ENCODE assay signal across 18 cellular contexts in the genomic region with DNA sequence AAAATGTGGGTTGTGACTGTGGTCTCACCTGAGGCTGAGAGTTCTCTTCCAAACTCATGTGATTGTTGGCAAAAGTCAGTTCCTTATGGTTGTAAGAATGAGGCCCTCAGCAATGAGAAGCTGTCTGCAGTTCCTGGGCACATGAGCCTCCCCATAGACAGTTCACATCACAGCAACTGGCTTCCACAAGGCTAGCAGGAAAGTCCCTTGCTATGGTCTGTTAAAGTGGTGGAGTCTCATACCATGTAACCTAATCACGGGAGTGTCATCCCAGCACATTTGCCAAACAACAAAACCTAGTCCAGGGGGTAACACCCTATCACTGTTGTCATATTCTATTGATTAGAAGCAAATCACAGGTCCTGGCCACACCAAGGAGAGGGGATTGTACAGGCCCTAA.
DNase-seq lines count a peak whose midpoint lies in the region; ATAC-seq and TF ChIP-seq lines count a peak whose summit lies in the region.
"Had no signal": no experiment of that assay in that cellular context is flagged by ENCODE, and none has a peak within 500 bp of the region (broad histone marks: within the 10 kb centered on the region; RNA-seq: fewer than 3 reads in every experiment).

No MANE protein-coding gene starts in this region.

- ATAC-seq in GM18868 (IDR thresholded peaks at IDR 0.05; ENCODE audit: unreplicated experiment) = peak; percentile 90
- peak; percentile 66 for ATAC-seq in HG02759 (IDR thresholded peaks at IDR 0.05; ENCODE audit: unreplicated experiment)
- ATAC-seq in IMR-90 (ENCODE audit: low read depth) = no peak
- ATAC-seq in HG03095 (IDR thresholded peaks at IDR 0.05; ENCODE audit: unreplicated experiment) = no peak
- no peak for ATAC-seq in lower lobe of right lung
- ATAC-seq: GM23338 had no signal

- H3K23ac ChIP-seq in IMR-90 (ENCODE audit: low read depth, low read length) = no peak overlapping the region

- H2AK5ac ChIP-seq in IMR-90 (ENCODE audit: low read depth, low read length) = peak overlapping the region; percentile 4; the same call in 1 of the 2 replicates

- no peak overlapping the region for H4K5ac ChIP-seq in IMR-90 (ENCODE audit: low read depth, low read length)

- H2AK9ac ChIP-seq in IMR-90 (replicated peaks; ENCODE audit: low read depth, low read length, poor library complexity) = no peak overlapping the region

- no peaks in the 10 kb centered on the region for H4K20me1 ChIP-seq in IMR-90 (ENCODE audit: insufficient read depth, low read length)

- POLR2A ChIA-PET in IMR-90 (lab: Charles Lee; ENCODE audit: unreplicated experiment) = no interaction called here

- H4K8ac ChIP-seq in IMR-90 (ENCODE audit: low read depth in 2 of 2, low read length in 2 of 2) = no peak overlapping the region

- H4K91ac ChIP-seq in IMR-90 (ENCODE audit: insufficient read depth, low read depth, low read length) = no peak overlapping the region

- no peak overlapping the region for H3K4ac ChIP-seq in IMR-90 (ENCODE audit: low read depth, low read length)

- intact Hi-C loops in IMR-90 (cut with micrococcal nuclease) (no loop called here), lower lobe of right lung (cut with DNase I) (no loop called here)

- peaks cover 1% of the 10 kb centered on the region; the same call in 1 of the 2 replicates for H3K36me3 ChIP-seq in IMR-90 (ENCODE audit: control insufficient read depth, insufficient read depth, low read length)
- H3K36me3 ChIP-seq in lower lobe of right lung = no peaks in the 10 kb centered on the region
- H3K36me3 ChIP-seq: MG63 had no signal

- H2BK5ac ChIP-seq in IMR-90 (ENCODE audit: low read depth, low read length, poor library complexity, severe bottlenecking) = no peak overlapping the region

- H3K4me1 ChIP-seq in IMR-90 (ENCODE audit: control insufficient read depth, insufficient read depth, low read length) (no peaks in the 10 kb centered on the region), lower lobe of right lung (no peaks in the 10 kb centered on the region)

- in situ Hi-C loops in IMR-90 (cut with MboI; ENCODE audit: low sequenced_read_pairs) = no loop called here

- BruUV-seq in IMR-90 (replicated peaks; lab: Mats Ljungman, UMichigan) = no TSS peak

- dilution Hi-C loops in IMR-90 (cut with HindIII; ENCODE audit: low sequenced_read_pairs, unreplicated experiment) = no loop called here

- no peak overlapping the region for H2BK15ac ChIP-seq in IMR-90 (ENCODE audit: low read depth, low read length)

- no peak for TF ChIP-seq RAD21 in IMR-90 (IDR thresholded peaks at IDR 0.05; ENCODE audit: low read length)

- no peak for TF ChIP-seq POLR2A in IMR-90 (IDR thresholded peaks at IDR 0.05; ENCODE audit: low read depth, low read length)

- DNase-seq in IMR-90 (no peak), HCEC 1CT (no peak), lower lobe of right lung (no peak)
- DNase-seq in activated CD4-positive, alpha-beta T cell treated with anti-CD3 and anti-CD28 coated beads, Interleukin-2, amount 50 U/mL, for 48 hours = no peak
- DNase-seq: CD4-positive, alpha-beta T cell; EL; MG63; NCI-H1105 treated with DMSO at 0.1 percent for 48 hours; NCI-H187; NCI-H345; NCI-H526; NK-92 treated with Interleukin-12 subunit alpha and Interleukin-12 subunit beta, amount 100 ng/mL, for 24 hours; RPMI8226; SIG-M5 had no signal

- no peak overlapping the region for H2AFZ ChIP-seq in IMR-90 (replicated peaks; ENCODE audit: low read length, poor library complexity)
- H2AFZ ChIP-seq: GM23338 had no signal

- H3K4me3 ChIP-seq in IMR-90 (ENCODE audit: insufficient read depth, low read depth, low read length) (no peak overlapping the region), lower lobe of right lung (no peak overlapping the region)
- H3K4me3 ChIP-seq: GM23338, MG63 had no signal

- no peak overlapping the region for H3K14ac ChIP-seq in IMR-90 (replicated peaks; ENCODE audit: low read depth, low read length)

- H3K56ac ChIP-seq in IMR-90 (ENCODE audit: extremely low read depth, insufficient read depth, low read length) = no peak overlapping the region

- H3K9me1 ChIP-seq in IMR-90 (ENCODE audit: insufficient read depth, low read length) = peaks cover 6% of the 10 kb centered on the region

- H3K9me3 ChIP-seq in IMR-90 (ENCODE audit: control insufficient read depth, insufficient read depth, low read length) = no peaks in the 10 kb centered on the region
- no peaks in the 10 kb centered on the region for H3K9me3 ChIP-seq in lower lobe of right lung
- H3K9me3 ChIP-seq: MG63 had no signal

- no peaks in the 10 kb centered on the region for H3K27me3 ChIP-seq in IMR-90 (ENCODE audit: control insufficient read depth, insufficient read depth, low read length)
- H3K27me3 ChIP-seq in lower lobe of right lung (ENCODE audit: low read depth) = no peaks in the 10 kb centered on the region
- H3K27me3 ChIP-seq: MG63 had no signal

- no peak overlapping the region for H3K9ac ChIP-seq in IMR-90 (ENCODE audit: low read depth, low read length)

- WGBS in IMR-90 (ENCODE audit: extremely low coverage in 2 of 2, insufficient read length in 1 of 2), 2 experiments = no CpG with 5 or more reads among the region's 1 CpG

- H3K27ac ChIP-seq in IMR-90 (ENCODE audit: insufficient read depth, low read length) (no peak overlapping the region), lower lobe of right lung (no peak overlapping the region)

- TF ChIP-seq CTCF in IMR-90 (conservative IDR thresholded peaks at IDR 0.05; ENCODE audit: low read depth, low read length) (no peak), lower lobe of right lung (IDR thresholded peaks at IDR 0.05) (no peak)

- no peaks in the 10 kb centered on the region for H3K79me1 ChIP-seq in IMR-90 (ENCODE audit: low read depth in 1 of 2, low read length in 2 of 2)

- H3K18ac ChIP-seq in IMR-90 (ENCODE audit: low read depth, low read length) = no peak overlapping the region

- CTCF ChIA-PET in IMR-90 (lab: Yijun Ruan, JAX) = no interaction called here

- H2BK120ac ChIP-seq in IMR-90 (ENCODE audit: low read depth, low read length) = no peak overlapping the region

- no peak overlapping the region for H2BK20ac ChIP-seq in IMR-90 (ENCODE audit: low read depth, low read length)

- H3K4me2 ChIP-seq in IMR-90 (ENCODE audit: low read depth, low read length) = no peak overlapping the region
- H3K4me2 ChIP-seq: GM23338 had no signal

TF ChIP-seq in IMR-90, 13 proteins besides CTCF, POLR2A, EP300 and RAD21:
- no peak for TF ChIP-seq RFX5 (IDR thresholded peaks at IDR 0.05; ENCODE audit: low read depth, low read length)
- no peak for TF ChIP-seq FOS (IDR thresholded peaks at IDR 0.05; ENCODE audit: low read depth, low read length)
- no peak for TF ChIP-seq USF2 (IDR thresholded peaks at IDR 0.05; ENCODE audit: low read depth, low read length)
- no peak for TF ChIP-seq MAFK (IDR thresholded peaks at IDR 0.05; ENCODE audit: low read depth, low read length)
- no peak for TF ChIP-seq ELK1 (IDR thresholded peaks at IDR 0.05; ENCODE audit: borderline replicate concordance, low read depth, low read length)
- TF ChIP-seq MXI1 (IDR thresholded peaks at IDR 0.05; ENCODE audit: borderline replicate concordance, low read depth, low read length) = no peak
- TF ChIP-seq BHLHE40 (IDR thresholded peaks at IDR 0.05; ENCODE audit: low read depth, low read length) = no peak
- TF ChIP-seq NFE2L2 (IDR thresholded peaks at IDR 0.05; ENCODE audit: low read depth, low read length) = no peak
- no peak for TF ChIP-seq SMC3 (IDR thresholded peaks at IDR 0.05; ENCODE audit: low read depth, low read length)
- TF ChIP-seq CEBPB (IDR thresholded peaks at IDR 0.05; ENCODE audit: low read depth, low read length) = no peak
- no peak for TF ChIP-seq RCOR1 (IDR thresholded peaks at IDR 0.05; ENCODE audit: insufficient replicate concordance, low read length)
- no peak for TF ChIP-seq MAZ (IDR thresholded peaks at IDR 0.05; ENCODE audit: borderline replicate concordance, low read depth, low read length)
- TF ChIP-seq CHD1 (IDR thresholded peaks at IDR 0.05; ENCODE audit: low read depth, low read length) = no peak

Comparison
In these comparisons a context has a peak if more than half of its experiments do, and no peak if none do; other contexts are left out.
1. ATAC-seq: peak in GM18868 (single experiment) and HG02759 (single experiment); none in IMR-90 (single experiment), HG03095 (single experiment) and lower lobe of right lung (0 of 2).